Comparison of ENCODE assay signal across 22 cellular contexts in genomic region chr2:239522740-239523119, GRCh38.
A peak's percentile ranks its signal among the peaks of the same experiment; 100 is the strongest.
DNase-seq lines count a peak whose midpoint lies in the region; ATAC-seq, FAIRE-seq and TF ChIP-seq lines count a peak whose summit lies in the region.
"Had no signal": no experiment of that assay in that cellular context is flagged by ENCODE, and none has a peak within 500 bp of the region (broad histone marks: within the 10 kb centered on the region; RNA-seq: fewer than 3 reads in every experiment).

No MANE protein-coding gene starts in this region.

- no peaks in the 10 kb centered on the region for H3K36me3 Mint-ChIP-seq in progenitor cell of endocrine pancreas (ENCODE audit: insufficient read depth)

- H3K27me3 Mint-ChIP-seq in progenitor cell of endocrine pancreas = peaks cover 8% of the 10 kb centered on the region

- H3K27ac ChIP-seq in A549 (no peak overlapping the region), hepatocyte (peak overlapping the region; percentile 15)
- H3K27ac ChIP-seq: C4-2B had no signal

- WGBS in A549 (ENCODE audit: missing lambda C conversion rate) = 29% methylated on average over 5 of the region's 12 CpGs
- WGBS in hepatocyte (ENCODE audit: low lambda C conversion rate, missing lambda C conversion rate) = 93% methylated on average over 12 of the region's 12 CpGs

- POLR2A ChIA-PET in A549 (lab: Yijun Ruan, JAX) = no interaction called here

- FAIRE-seq in A549 (lab: Jason Lieb, UNC) = no peak
- FAIRE-seq: GM18507, H54, HTR-8/SVneo had no signal

- TF ChIP-seq POLR2A in A549 (IDR thresholded peaks at IDR 0.05; ENCODE audit: low read length) = no peak

- no peak for DNase-seq in A549 (ENCODE audit: low read depth in 1 of 2, low spot score in 1 of 2)
- peak; percentile 16 for DNase-seq in M059J (ENCODE audit: low read depth)
- no peak for DNase-seq in hepatocyte (ENCODE audit: low spot score)
- DNase-seq in progenitor cell of endocrine pancreas (ENCODE audit: low spot score, unreplicated experiment) = no peak
- DNase-seq in GM03348 (ENCODE audit: low spot score) = no peak
- no peak for DNase-seq in head of caudate nucleus
- DNase-seq: DMS153; KG1; MM.1S; NCI-H2029; NCI-H446; NCI-H526; NCI-H82; NK-92 treated with Interleukin-12 subunit alpha and Interleukin-12 subunit beta, amount 100 ng/mL, for 24 hours; PC-3; SHP77 had no signal

- H3K4me2 ChIP-seq in A549 = no peak overlapping the region
- H3K4me2 ChIP-seq in hepatocyte = no peak overlapping the region

- H3K4me3 ChIP-seq in A549 (no peak overlapping the region), hepatocyte (no peak overlapping the region)

- H4K20me1 ChIP-seq in hepatocyte (ENCODE audit: insufficient read depth, poor library complexity, severe bottlenecking) = no peaks in the 10 kb centered on the region

- H3K4me3 Mint-ChIP-seq in progenitor cell of endocrine pancreas (ENCODE audit: low read depth) = no peak overlapping the region
- H3K4me3 Mint-ChIP-seq: B cell had no signal

- H3K27ac Mint-ChIP-seq in progenitor cell of endocrine pancreas = peak overlapping the region; percentile 57
- H3K27ac Mint-ChIP-seq: B cell had no signal

- H3K27me3 ChIP-seq in hepatocyte = no peaks in the 10 kb centered on the region

- no peaks in the 10 kb centered on the region for H3K36me3 ChIP-seq in hepatocyte (replicated peaks; ENCODE audit: insufficient read depth, low read depth)

- H3K9me3 Mint-ChIP-seq in progenitor cell of endocrine pancreas (ENCODE audit: low read depth) = no peaks in the 10 kb centered on the region

- H3K9me3 ChIP-seq in A549 (no peaks in the 10 kb centered on the region), hepatocyte (ENCODE audit: low read depth) (no peaks in the 10 kb centered on the region)

- no peaks in the 10 kb centered on the region for H3K79me2 ChIP-seq in hepatocyte

- TF ChIP-seq EP300 in A549 (IDR thresholded peaks at IDR 0.05) = no peak

- CTCF ChIA-PET in A549 (lab: Yijun Ruan, JAX) = interaction anchor here (1.2 kb wide), 1 partner anchor 19 kb away, joined by 3 read pairs; no protein-coding TSS in a partner anchor

- TF ChIP-seq CTCF in A549 (IDR thresholded peaks at IDR 0.05) (no peak), hepatocyte (IDR thresholded peaks at IDR 0.05; ENCODE audit: poor library complexity) (no peak), progenitor cell of endocrine pancreas (IDR thresholded peaks at IDR 0.05; ENCODE audit: unreplicated experiment) (no peak)

- no peaks in the 10 kb centered on the region for H3K9me2 ChIP-seq in hepatocyte (replicated peaks; ENCODE audit: insufficient read depth)

- H3K4me1 Mint-ChIP-seq in progenitor cell of endocrine pancreas (ENCODE audit: low read depth) = peaks cover 4% of the 10 kb centered on the region
- H3K4me1 Mint-ChIP-seq: B cell had no signal

- peaks cover 6% of the 10 kb centered on the region; the same call in 1 of the 3 replicates for H3K4me1 ChIP-seq in A549
- peaks cover 15% of the 10 kb centered on the region for H3K4me1 ChIP-seq in hepatocyte (ENCODE audit: insufficient read depth)

- ATAC-seq in A549 (no peak), GM18519 (IDR thresholded peaks at IDR 0.05; ENCODE audit: low FRiP score, unreplicated experiment) (no peak)
- ATAC-seq: PC-3 had no signal

- no peak for TF ChIP-seq RAD21 in A549 (conservative IDR thresholded peaks at IDR 0.05 in 1 of 2, IDR thresholded peaks at IDR 0.05 in 1 of 2)

- intact Hi-C loops in head of caudate nucleus (cut with DNase I) = no loop called here

- H2AFZ ChIP-seq in hepatocyte = no peak overlapping the region

TF ChIP-seq in A549, 52 proteins besides CTCF, POLR2A, EP300 and RAD21:
- no peak for TF ChIP-seq PBX3 (IDR thresholded peaks at IDR 0.05)
- no peak for TF ChIP-seq CHD4 (IDR thresholded peaks at IDR 0.05; ENCODE audit: borderline replicate concordance)
- no peak for TF ChIP-seq ZC3H11A (IDR thresholded peaks at IDR 0.05)
- TF ChIP-seq TFCP2L1 (CRISPR knock-in tag; IDR thresholded peaks at IDR 0.05) = no peak
- no peak for TF ChIP-seq KDM5A (IDR thresholded peaks at IDR 0.05)
- TF ChIP-seq USF2 (IDR thresholded peaks at IDR 0.05) = peak; percentile 57
